ENCODE assay signal across 1 cellular context in the genomic region with DNA sequence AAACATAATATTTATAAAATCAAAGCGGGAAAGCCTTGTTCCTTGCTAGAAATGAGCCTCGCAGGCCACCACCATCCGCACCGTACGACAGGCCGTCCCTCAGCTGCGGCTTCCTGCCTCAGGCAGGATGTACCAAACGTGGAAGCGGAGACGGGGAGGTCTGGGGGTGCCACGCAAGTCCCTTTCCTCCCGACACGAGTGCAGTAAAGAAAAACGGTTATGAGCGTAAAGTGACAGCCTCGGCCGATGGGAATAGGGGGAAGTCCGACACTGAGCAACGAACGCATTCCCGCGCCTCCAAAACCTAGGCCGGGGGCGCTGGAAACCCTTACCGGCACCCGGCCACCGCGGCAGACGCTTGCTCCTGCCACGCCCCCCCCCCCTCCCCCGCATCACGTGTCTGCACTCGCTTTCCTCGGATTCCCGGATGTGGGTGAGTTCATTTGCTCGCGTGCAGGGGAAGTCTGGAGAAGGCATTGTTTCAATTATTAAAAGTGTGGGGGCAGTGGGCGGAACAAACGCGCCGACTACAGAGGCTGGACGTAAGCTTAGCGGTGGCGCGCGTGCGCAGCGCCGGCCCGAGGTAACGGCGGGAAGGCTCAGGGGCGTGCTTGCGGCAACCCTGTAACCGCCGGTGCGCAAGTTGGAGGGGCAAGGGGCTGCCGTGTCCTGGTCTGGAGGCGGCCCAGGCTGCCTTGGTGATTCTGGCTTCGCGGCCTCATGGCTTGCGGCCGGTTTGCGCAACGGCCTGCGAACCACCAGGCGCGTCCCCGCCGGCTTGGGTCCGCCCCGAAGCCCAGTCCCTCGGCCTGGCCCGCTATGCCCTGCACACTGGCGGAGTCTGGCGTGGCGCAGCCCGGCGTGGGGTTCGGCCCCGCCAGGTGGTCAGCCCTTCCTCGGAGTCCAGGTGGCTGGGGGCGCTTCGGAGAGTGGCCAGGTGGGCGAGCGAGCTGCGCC.
TF ChIP-seq lines count a peak whose summit lies in the region.

A gene with protein sequence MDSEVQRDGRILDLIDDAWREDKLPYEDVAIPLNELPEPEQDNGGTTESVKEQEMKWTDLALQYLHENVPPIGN (minus strand): TSS at position 366 of the 957 bp plus-strand sequence. CDS start 3,081 bp downstream, outside the sequence.
Gene CEP63, plus strand, starts transcription at position 438 of the 957 bp plus-strand sequence. CDS start 9,264 bp downstream, outside the sequence.

TF ChIP-seq in H1, 55 proteins besides CTCF, POLR2A, EP300 and RAD21:
- TF ChIP-seq RNF2 (IDR thresholded peaks at IDR 0.05; ENCODE audit: borderline replicate concordance, low read depth, low read length, missing control alignments, poor library complexity, severe bottlenecking) (no peak), FOSL1 (IDR thresholded peaks at IDR 0.05; ENCODE audit: insufficient read depth, low read depth, low read length) (no peak), E2F6 (IDR thresholded peaks at IDR 0.05) (peak; percentile 87), BACH1 (IDR thresholded peaks at IDR 0.05; ENCODE audit: low read length) (peak; percentile 17; the same call in 1 of the 2 replicates), JUND (IDR thresholded peaks at IDR 0.05; ENCODE audit: low read length) (peak; percentile 56), BRCA1 (IDR thresholded peaks at IDR 0.05; ENCODE audit: low read depth, low read length) (no peak), TBP (IDR thresholded peaks at IDR 0.05; ENCODE audit: low read depth, low read length) (peak; percentile 64; the same call in 1 of the 2 replicates), TAF7 (optimal IDR thresholded peaks at IDR 0.05; ENCODE audit: borderline replicate concordance, low read depth, low read length) (peak; percentile 55), CREB1 (IDR thresholded peaks at IDR 0.05) (peak; percentile 53), ZNF274 (IDR thresholded peaks at IDR 0.05; ENCODE audit: borderline replicate concordance, extremely low read depth, low read length) (no peak), TAF1 (IDR thresholded peaks at IDR 0.05; ENCODE audit: low read depth, low read length) (peak; percentile 77), SAP30 (IDR thresholded peaks at IDR 0.05; ENCODE audit: insufficient read depth, insufficient replicate concordance, low read length) (peak; percentile 91), SUZ12 (IDR thresholded peaks at IDR 0.05; ENCODE audit: low read length) (no peak), GTF2F1 (IDR thresholded peaks at IDR 0.05; ENCODE audit: borderline replicate concordance, low read depth, low read length) (no peak), KDM1A (IDR thresholded peaks at IDR 0.05; ENCODE audit: borderline replicate concordance, low read length) (no peak), SP4 (IDR thresholded peaks at IDR 0.05; ENCODE audit: low read length) (peak; percentile 33; the same call in 1 of the 2 replicates), CEBPB (IDR thresholded peaks at IDR 0.05; ENCODE audit: low read depth, low read length) (peak; percentile 83), MAX (IDR thresholded peaks at IDR 0.05) (peak; percentile 50; the same call in 1 of the 2 replicates), HDAC6 (IDR thresholded peaks at IDR 0.05; ENCODE audit: low read depth, low read length) (no peak), MAFK (IDR thresholded peaks at IDR 0.05; ENCODE audit: low read depth, low read length) (no peak), PHF8 (conservative IDR thresholded peaks at IDR 0.05; ENCODE audit: low read depth, low read length) (peak; percentile 93), CHD7 (IDR thresholded peaks at IDR 0.05; ENCODE audit: insufficient replicate concordance, low read length) (no peak), SIX5 (IDR thresholded peaks at IDR 0.05; ENCODE audit: low read depth, low read length) (no peak; the same call in 1 of the 2 replicates), CTBP2 (IDR thresholded peaks at IDR 0.05; ENCODE audit: borderline replicate concordance, insufficient read depth, insufficient read length, low read length) (peak; percentile 50), GABPA (IDR thresholded peaks at IDR 0.05; ENCODE audit: borderline replicate concordance, insufficient read depth, low read length) (no peak), ASH2L (IDR thresholded peaks at IDR 0.05; ENCODE audit: low read length) (peak; percentile 91), JUN (IDR thresholded peaks at IDR 0.05; ENCODE audit: low read depth, low read length) (no peak), POU5F1 (IDR thresholded peaks at IDR 0.05; ENCODE audit: low read depth, low read length) (no peak), EGR1 (IDR thresholded peaks at IDR 0.05; ENCODE audit: borderline replicate concordance, low read depth, low read length) (peak; percentile 93), KDM4A (IDR thresholded peaks at IDR 0.05; ENCODE audit: low read depth, low read length, severe bottlenecking) (peak; percentile 49), KDM5A (IDR thresholded peaks at IDR 0.05; ENCODE audit: low read length) (no peak), NRF1 (IDR thresholded peaks at IDR 0.05; ENCODE audit: low read depth, low read length) (peak; percentile 73), TCF12 (IDR thresholded peaks at IDR 0.05; ENCODE audit: low read depth, low read length) (no peak), SP1 (IDR thresholded peaks at IDR 0.05; ENCODE audit: low read depth, low read length) (no peak), RFX5 (IDR thresholded peaks at IDR 0.05; ENCODE audit: borderline replicate concordance, low read depth, low read length) (no peak), EZH2 (IDR thresholded peaks at IDR 0.05; ENCODE audit: low read depth, low read length, severe bottlenecking) (no peak), ATF2 (IDR thresholded peaks at IDR 0.05; ENCODE audit: low read length) (peak; percentile 49; the same call in 1 of the 2 replicates), POLR2AphosphoS5 (IDR thresholded peaks at IDR 0.05; ENCODE audit: low read depth, low read length) (peak; percentile 83), CHD2 (IDR thresholded peaks at IDR 0.05; ENCODE audit: low read length) (no peak), CBX8 (IDR thresholded peaks at IDR 0.05; ENCODE audit: borderline replicate concordance, low read depth, low read length) (no peak), HDAC2 (IDR thresholded peaks at IDR 0.05; ENCODE audit: borderline replicate concordance in 1 of 2, low read depth in 2 of 2, low read length in 2 of 2) (peak in 1 of 2 experiments; percentile 75; a peak in 2 of 4 replicates), SIN3A (conservative IDR thresholded peaks at IDR 0.05 in 1 of 2, IDR thresholded peaks at IDR 0.05 in 1 of 2; ENCODE audit: low read depth in 1 of 2, low read length in 2 of 2) (peak; percentile 52 to 70; a peak in 1 of 4 replicates), NANOG (IDR thresholded peaks at IDR 0.05; ENCODE audit: insufficient read depth, low read depth, low read length, poor library complexity, severe bottlenecking) (no peak), CHD1 (IDR thresholded peaks at IDR 0.05; ENCODE audit: low read depth, low read length) (peak; percentile 80), RXRA (IDR thresholded peaks at IDR 0.05; ENCODE audit: insufficient read depth, low read depth, low read length) (no peak), RBBP5 (IDR thresholded peaks at IDR 0.05; ENCODE audit: borderline replicate concordance, low read depth, low read length) (peak; percentile 70), TEAD4 (IDR thresholded peaks at IDR 0.05; ENCODE audit: low read depth, low read length) (no peak), SRF (IDR thresholded peaks at IDR 0.05; ENCODE audit: low read depth, low read length) (no peak)
- TF ChIP-seq, protein P1, sequence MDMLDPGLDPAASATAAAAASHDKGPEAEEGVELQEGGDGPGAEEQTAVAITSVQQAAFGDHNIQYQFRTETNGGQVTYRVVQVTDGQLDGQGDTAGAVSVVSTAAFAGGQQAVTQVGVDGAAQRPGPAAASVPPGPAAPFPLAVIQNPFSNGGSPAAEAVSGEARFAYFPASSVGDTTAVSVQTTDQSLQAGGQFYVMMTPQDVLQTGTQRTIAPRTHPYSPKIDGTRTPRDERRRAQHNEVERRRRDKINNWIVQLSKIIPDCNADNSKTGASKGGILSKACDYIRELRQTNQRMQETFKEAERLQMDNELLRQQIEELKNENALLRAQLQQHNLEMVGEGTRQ (IDR thresholded peaks at IDR 0.05; ENCODE audit: low read length) = peak; percentile 86
- TF ChIP-seq, protein P2, sequence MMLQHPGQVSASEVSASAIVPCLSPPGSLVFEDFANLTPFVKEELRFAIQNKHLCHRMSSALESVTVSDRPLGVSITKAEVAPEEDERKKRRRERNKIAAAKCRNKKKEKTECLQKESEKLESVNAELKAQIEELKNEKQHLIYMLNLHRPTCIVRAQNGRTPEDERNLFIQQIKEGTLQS (IDR thresholded peaks at IDR 0.05; ENCODE audit: insufficient read depth, low read depth, low read length) = peak; percentile 77; the same call in 1 of the 2 replicates
